Comparison of ENCODE assay signal across 8 cellular contexts in the genomic region with DNA sequence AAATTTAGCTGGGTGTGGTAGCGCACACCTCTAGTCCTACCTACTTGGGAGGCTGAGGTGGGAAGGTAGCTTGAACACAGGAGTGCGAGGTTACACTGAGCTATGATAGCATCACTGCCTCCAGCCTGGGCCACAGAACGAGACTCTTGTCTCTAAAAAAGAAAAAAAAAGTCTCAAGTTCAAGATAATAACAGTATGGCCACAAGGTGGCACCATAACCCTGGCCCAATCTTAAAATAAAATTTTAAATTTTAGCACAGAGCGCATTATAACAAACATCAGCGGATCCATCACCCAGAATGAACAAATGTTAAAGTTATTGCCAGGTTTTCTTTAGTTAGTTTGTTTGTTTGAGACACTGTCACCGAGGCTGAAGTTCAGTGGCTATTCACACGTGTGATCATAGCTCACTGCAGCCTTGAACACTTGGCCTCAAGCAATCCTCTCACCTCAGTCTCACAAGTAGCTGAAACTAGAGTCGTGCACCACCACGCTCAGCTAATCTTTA. TPM values are rescaled to one million over a fixed set of nuclear protein-coding genes. Genes with fewer than 3 reads are reported as not detected.
DNase-seq lines count a peak whose midpoint lies in the region; ATAC-seq and TF ChIP-seq lines count a peak whose summit lies in the region.

No MANE protein-coding gene starts in this region.

- H3K9ac ChIP-seq in colonic mucosa (ENCODE audit: low read depth in 2 of 2, low read length in 2 of 2) = no peak overlapping the region
- no peak overlapping the region for H3K9ac ChIP-seq in neural cell (ENCODE audit: low read length)

- peak in 5 of 7 experiments; percentile 24 to 58 (median 45) for DNase-seq in CD8-positive, alpha-beta T cell
- DNase-seq in HAP-1 (ENCODE audit: low spot score in 2 of 2) = peak; percentile 55
- no peak for DNase-seq in RWPE2 (ENCODE audit: low spot score)
- no peak for DNase-seq in colonic mucosa
- DNase-seq in NCI-H1930 (lab: John Stamatoyannopoulos, UW) = no peak
- DNase-seq in occipital lobe (lab: John Stamatoyannopoulos, UW) = no peak

- no peak overlapping the region for H3K4me2 ChIP-seq in neural cell (ENCODE audit: low read length)

- no peaks in the 10 kb centered on the region for H3K9me2 ChIP-seq in neural cell (ENCODE audit: insufficient read depth, low read length)

- no peaks in the 10 kb centered on the region for H3K36me3 Mint-ChIP-seq in CD8-positive, alpha-beta T cell

- no peak for TF ChIP-seq EP300 in neural cell (conservative IDR thresholded peaks at IDR 0.05; ENCODE audit: poor library complexity, severe bottlenecking)

- no peak overlapping the region for H3K4me3 ChIP-seq in CD8-positive, alpha-beta T cell (ENCODE audit: low read depth, low read length)
- no peak overlapping the region for H3K4me3 ChIP-seq in HAP-1
- H3K4me3 ChIP-seq in RWPE2 (ENCODE audit: severe bottlenecking) = no peak overlapping the region
- H3K4me3 ChIP-seq in colonic mucosa = no peak overlapping the region
- no peak overlapping the region for H3K4me3 ChIP-seq in neural cell (ENCODE audit: low read length)

- H3F3A ChIP-seq in neural cell (ENCODE audit: insufficient read depth, low read length, poor library complexity, severe bottlenecking) = no peaks in the 10 kb centered on the region

- TF ChIP-seq CTCF in CD8-positive, alpha-beta T cell (IDR thresholded peaks at IDR 0.05) = peak; percentile 82
- peak; percentile 92 for TF ChIP-seq CTCF in RWPE2 (IDR thresholded peaks at IDR 0.05; ENCODE audit: poor library complexity, severe bottlenecking)
- TF ChIP-seq CTCF in colonic mucosa (IDR thresholded peaks at IDR 0.05) = peak; percentile 52
- peak; percentile 86 for TF ChIP-seq CTCF in neural cell (IDR thresholded peaks at IDR 0.05; ENCODE audit: poor library complexity, severe bottlenecking)

- H3K4me1 Mint-ChIP-seq in CD8-positive, alpha-beta T cell (ENCODE audit: low read depth) = peaks cover 30% of the 10 kb centered on the region

- TF ChIP-seq RAD21 in neural cell (conservative IDR thresholded peaks at IDR 0.05) = peak; percentile 81

- H3K27ac ChIP-seq in CD8-positive, alpha-beta T cell (ENCODE audit: low read depth, low read length) = no peak overlapping the region
- H3K27ac ChIP-seq in RWPE2 (ENCODE audit: poor library complexity, severe bottlenecking) (no peak overlapping the region), colonic mucosa (no peak overlapping the region), neural cell (ENCODE audit: low read length) (no peak overlapping the region)

- peaks cover 11% of the 10 kb centered on the region for H3K27me3 ChIP-seq in CD8-positive, alpha-beta T cell (ENCODE audit: insufficient read depth, low read length)
- no peaks in the 10 kb centered on the region for H3K27me3 ChIP-seq in HAP-1 (ENCODE audit: low read depth)
- peaks cover 28% of the 10 kb centered on the region for H3K27me3 ChIP-seq in RWPE2 (ENCODE audit: insufficient read depth, poor library complexity, severe bottlenecking)
- peaks cover 27% of the 10 kb centered on the region for H3K27me3 ChIP-seq in colonic mucosa
- peaks cover 38% of the 10 kb centered on the region for H3K27me3 ChIP-seq in neural cell (ENCODE audit: insufficient read depth, low read depth, low read length)

- intact Hi-C loops in CD8-positive, alpha-beta T cell (cut with DNase I, micrococcal nuclease) = loop anchor here in 1 of 2 experiments (1.0 kb wide), 2 partner anchors 43 to 150 kb away; no protein-coding TSS in a partner anchor
- intact Hi-C loops in colonic mucosa (cut with DNase I) = no loop called here

- no peak overlapping the region for H2AFZ ChIP-seq in neural cell (ENCODE audit: low read depth, low read length)

- H4K20me1 ChIP-seq in neural cell (ENCODE audit: insufficient read depth) = peaks cover 3% of the 10 kb centered on the region

- no peaks in the 10 kb centered on the region for H3K36me3 ChIP-seq in CD8-positive, alpha-beta T cell (ENCODE audit: insufficient read depth, low read length)
- H3K36me3 ChIP-seq in HAP-1 (replicated peaks) (no peaks in the 10 kb centered on the region), RWPE2 (ENCODE audit: low read depth) (no peaks in the 10 kb centered on the region), colonic mucosa (no peaks in the 10 kb centered on the region), neural cell (ENCODE audit: insufficient read depth, low read length) (no peaks in the 10 kb centered on the region)

- H3K4me1 ChIP-seq in CD8-positive, alpha-beta T cell (ENCODE audit: insufficient read depth, low read length) = peaks cover 19% of the 10 kb centered on the region
- H3K4me1 ChIP-seq in HAP-1 (no peaks in the 10 kb centered on the region; the same call in 1 of the 2 replicates), RWPE2 (ENCODE audit: insufficient read depth, poor library complexity, severe bottlenecking) (no peaks in the 10 kb centered on the region), colonic mucosa (no peaks in the 10 kb centered on the region)

- no peak overlapping the region for H3K27ac Mint-ChIP-seq in CD8-positive, alpha-beta T cell

- ATAC-seq in CD8-positive, alpha-beta T cell = peak; percentile 19
- ATAC-seq in RWPE2 (ENCODE audit: low read depth) (no peak), GM21723 (IDR thresholded peaks at IDR 0.05; ENCODE audit: unreplicated experiment) (no peak)

- CTCF ChIA-PET in CD8-positive, alpha-beta T cell (lab: Charles Lee) = interaction anchor here (0.6 to 14.8 kb wide), 43 partner anchors 8 to 542 kb away, joined by 3 to 364 read pairs (median 4); a partner anchor contains a TSS

- in situ Hi-C loops in HAP-1 (cut with MboI; ENCODE audit: low sequenced_read_pairs) = no loop called here

- POLR2A ChIA-PET in CD8-positive, alpha-beta T cell (lab: Charles Lee) = interaction anchor here (0.6 to 3.2 kb wide), 7 partner anchors 18 to 687 kb away, joined by 3 to 13 read pairs (median 4); a partner anchor contains a TSS

- H3K9me3 Mint-ChIP-seq in CD8-positive, alpha-beta T cell = no peaks in the 10 kb centered on the region

- no peaks in the 10 kb centered on the region for H3K79me2 ChIP-seq in neural cell (replicated peaks; ENCODE audit: insufficient read depth, low read length)

- H3K27me3 Mint-ChIP-seq in CD8-positive, alpha-beta T cell (ENCODE audit: low read depth) = peaks cover 22% of the 10 kb centered on the region

- no peaks in the 10 kb centered on the region for H3K9me3 ChIP-seq in CD8-positive, alpha-beta T cell (ENCODE audit: low read length)
- H3K9me3 ChIP-seq in HAP-1 (no peaks in the 10 kb centered on the region), RWPE2 (ENCODE audit: severe bottlenecking) (no peaks in the 10 kb centered on the region), colonic mucosa (no peaks in the 10 kb centered on the region), neural cell (ENCODE audit: low read length) (no peaks in the 10 kb centered on the region)

- no peak overlapping the region for H3K4me3 Mint-ChIP-seq in CD8-positive, alpha-beta T cell

TF ChIP-seq in neural cell, 6 proteins besides CTCF, POLR2A, EP300 and RAD21:
- TF ChIP-seq POLR2AphosphoS5 (IDR thresholded peaks at IDR 0.05) (no peak), MXI1 (conservative IDR thresholded peaks at IDR 0.05; ENCODE audit: poor library complexity, severe bottlenecking) (no peak), SMC3 (conservative IDR thresholded peaks at IDR 0.05; ENCODE audit: poor library complexity) (peak; percentile 78)
- TF ChIP-seq, protein P1, sequence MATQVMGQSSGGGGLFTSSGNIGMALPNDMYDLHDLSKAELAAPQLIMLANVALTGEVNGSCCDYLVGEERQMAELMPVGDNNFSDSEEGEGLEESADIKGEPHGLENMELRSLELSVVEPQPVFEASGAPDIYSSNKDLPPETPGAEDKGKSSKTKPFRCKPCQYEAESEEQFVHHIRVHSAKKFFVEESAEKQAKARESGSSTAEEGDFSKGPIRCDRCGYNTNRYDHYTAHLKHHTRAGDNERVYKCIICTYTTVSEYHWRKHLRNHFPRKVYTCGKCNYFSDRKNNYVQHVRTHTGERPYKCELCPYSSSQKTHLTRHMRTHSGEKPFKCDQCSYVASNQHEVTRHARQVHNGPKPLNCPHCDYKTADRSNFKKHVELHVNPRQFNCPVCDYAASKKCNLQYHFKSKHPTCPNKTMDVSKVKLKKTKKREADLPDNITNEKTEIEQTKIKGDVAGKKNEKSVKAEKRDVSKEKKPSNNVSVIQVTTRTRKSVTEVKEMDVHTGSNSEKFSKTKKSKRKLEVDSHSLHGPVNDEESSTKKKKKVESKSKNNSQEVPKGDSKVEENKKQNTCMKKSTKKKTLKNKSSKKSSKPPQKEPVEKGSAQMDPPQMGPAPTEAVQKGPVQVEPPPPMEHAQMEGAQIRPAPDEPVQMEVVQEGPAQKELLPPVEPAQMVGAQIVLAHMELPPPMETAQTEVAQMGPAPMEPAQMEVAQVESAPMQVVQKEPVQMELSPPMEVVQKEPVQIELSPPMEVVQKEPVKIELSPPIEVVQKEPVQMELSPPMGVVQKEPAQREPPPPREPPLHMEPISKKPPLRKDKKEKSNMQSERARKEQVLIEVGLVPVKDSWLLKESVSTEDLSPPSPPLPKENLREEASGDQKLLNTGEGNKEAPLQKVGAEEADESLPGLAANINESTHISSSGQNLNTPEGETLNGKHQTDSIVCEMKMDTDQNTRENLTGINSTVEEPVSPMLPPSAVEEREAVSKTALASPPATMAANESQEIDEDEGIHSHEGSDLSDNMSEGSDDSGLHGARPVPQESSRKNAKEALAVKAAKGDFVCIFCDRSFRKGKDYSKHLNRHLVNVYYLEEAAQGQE (IDR thresholded peaks at IDR 0.05; ENCODE audit: borderline replicate concordance) = no peak

RNA-seq across cellular contexts. Expression of a gene that starts 2.9 kb away (rescaled TPM):
- total RNA-seq in CD8-positive, alpha-beta T cell = 1 to 10 TPM in 1 of 2 experiments, under 1 TPM in 1; 0.87 to 1.1 TPM
- total RNA-seq in colonic mucosa (not detected), occipital lobe (0.16 TPM)
- not detected in 2 replicates for polyA plus RNA-seq in neural cell
- polyA minus RNA-seq in neural cell = not detected in 2 replicates

RNA-seq across cellular contexts. Expression of a gene that starts 17.7 kb away (rescaled TPM):
- total RNA-seq in CD8-positive, alpha-beta T cell = 10 to 100 TPM; 76.5 to 80.5 TPM
- total RNA-seq in colonic mucosa = 100 to 1,000 TPM; 340 to 393 TPM
- 9.9 and 22.4 TPM in 2 replicates for polyA plus RNA-seq in neural cell
- 6.6 and 6.8 TPM in 2 replicates for polyA minus RNA-seq in neural cell
- total RNA-seq in occipital lobe = 29.2 TPM

Comparison
In these comparisons a context has a peak if more than half of its experiments do, and no peak if none do; other contexts are left out.
1. DNase-seq: peak in CD8-positive, alpha-beta T cell (5 of 7) and HAP-1 (2 of 2); none in RWPE2 (single experiment), colonic mucosa (single experiment), NCI-H1930 (0 of 2) and occipital lobe (single experiment).
2. RNA of a gene that starts 17.7 kb away (total RNA-seq): 340 to 393 TPM in colonic mucosa; 76.5 to 80.5 TPM in CD8-positive, alpha-beta T cell and 29.2 TPM in occipital lobe (single experiment); every median in the first group is over 4 times any median in the second.
3. Peak in every context shown above with its lines, with median percentiles within 50 percentile points of each other: CTCF ChIP-seq.